Comparison of ENCODE assay signal across 9 cellular contexts in genomic region chr7:70710011-70710480, GRCh38.
A peak's percentile ranks its signal among the peaks of the same experiment; 100 is the strongest.
DNase-seq lines count a peak whose midpoint lies in the region; TF ChIP-seq lines count a peak whose summit lies in the region.
"Had no signal": no experiment of that assay in that cellular context is flagged by ENCODE, and none has a peak within 500 bp of the region (broad histone marks: within the 10 kb centered on the region; RNA-seq: fewer than 3 reads in every experiment).

No MANE protein-coding gene starts in this region.

- in situ Hi-C loops in astrocyte of the spinal cord (cut with HindIII; ENCODE audit: low sequenced_read_pairs): no loop called here

- H3K4me3 Mint-ChIP-seq in nephron: no peak overlapping the region
- H3K4me3 Mint-ChIP-seq: stimulated activated memory B cell treated with anti-CD40 and anti-IgM and Interleukin-4, amounts not matched to agents 10 μg/mL and 1 μg/mL and 100 μg/mL, for 72 hours had no signal

- H3K4me3 ChIP-seq in astrocyte of the spinal cord (ENCODE audit: low read depth, low read length): no peak overlapping the region

- H3K4me1 Mint-ChIP-seq in nephron: peaks cover 50% of the 10 kb centered on the region
- H3K4me1 Mint-ChIP-seq: stimulated activated memory B cell treated with anti-CD40 and anti-IgM and Interleukin-4, amounts not matched to agents 10 μg/mL and 1 μg/mL and 100 μg/mL, for 72 hours had no signal

- peaks cover 3% of the 10 kb centered on the region for H3K27me3 Mint-ChIP-seq in nephron (ENCODE audit: low read depth)
- H3K27me3 Mint-ChIP-seq: stimulated activated memory B cell treated with anti-CD40 and anti-IgM and Interleukin-4, amounts not matched to agents 10 μg/mL and 1 μg/mL and 100 μg/mL, for 72 hours had no signal

- TF ChIP-seq CTCF in astrocyte of the spinal cord (IDR thresholded peaks at IDR 0.05; ENCODE audit: low read depth, low read length) (no peak), nephron (IDR thresholded peaks at IDR 0.05; ENCODE audit: unreplicated experiment in 3 of 3) (no peak)

- peaks cover 16% of the 10 kb centered on the region for H3K9me3 Mint-ChIP-seq in nephron
- H3K9me3 Mint-ChIP-seq: stimulated activated memory B cell treated with anti-CD40 and anti-IgM and Interleukin-4, amounts not matched to agents 10 μg/mL and 1 μg/mL and 100 μg/mL, for 72 hours had no signal

- H3K36me3 Mint-ChIP-seq in nephron (ENCODE audit: low read depth): peaks cover 63% of the 10 kb centered on the region
- H3K36me3 Mint-ChIP-seq: stimulated activated memory B cell treated with anti-CD40 and anti-IgM and Interleukin-4, amounts not matched to agents 10 μg/mL and 1 μg/mL and 100 μg/mL, for 72 hours had no signal

- DNase-seq in GM03348 (ENCODE audit: low spot score) (peak; percentile 79), HT-29 (ENCODE audit: low spot score) (peak; percentile 40), astrocyte of the spinal cord (ENCODE audit: low read depth, low spot score) (peak; percentile 82), occipital lobe (lab: John Stamatoyannopoulos, UW) (no peak), activated gamma-delta T cell treated with Interleukin-2 at 50 U/mL for 16 hours (no peak), GM19240 (ENCODE audit: insufficient read length, low spot score) (no peak)
- DNase-seq: WERI-Rb-1 had no signal

- H3K27ac Mint-ChIP-seq in nephron: peak overlapping the region in 2 of 3 experiments; percentile 0 to 3
- H3K27ac Mint-ChIP-seq: stimulated activated memory B cell treated with anti-CD40 and anti-IgM and Interleukin-4, amounts not matched to agents 10 μg/mL and 1 μg/mL and 100 μg/mL, for 72 hours had no signal

Comparison
In these comparisons a context has a peak if more than half of its experiments do, and no peak if none do; other contexts are left out.
1. DNase-seq: peak in GM03348 (single experiment), HT-29 (single experiment) and astrocyte of the spinal cord (single experiment); none in occipital lobe (single experiment), activated gamma-delta T cell treated with Interleukin-2 at 50 U/mL for 16 hours (single experiment) and GM19240 (single experiment).